8 cellular contexts compared by ENCODE assay signal in the genomic region with DNA sequence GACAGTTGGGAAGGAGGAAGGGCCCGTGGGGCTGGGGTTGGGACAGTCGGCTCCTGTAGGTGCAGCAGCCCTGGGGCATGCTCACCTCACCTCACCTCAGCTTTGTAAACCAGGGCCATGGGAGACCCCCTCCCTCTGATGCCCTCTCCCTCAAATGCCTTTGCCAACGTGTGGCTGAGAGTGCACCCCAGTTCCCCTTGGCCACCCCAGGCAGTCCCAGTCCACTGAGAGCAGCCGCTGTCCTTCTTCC. TPM values are rescaled to one million over a fixed set of nuclear protein-coding genes. Genes with fewer than 3 reads are reported as not detected.
DNase-seq lines count a peak whose midpoint lies in the region; ATAC-seq, FAIRE-seq and TF ChIP-seq lines count a peak whose summit lies in the region.

No MANE protein-coding gene starts in this region.

- H3K9me3 ChIP-seq in body of pancreas (no peaks in the 10 kb centered on the region), aorta (ENCODE audit: control insufficient read depth, low read length) (no peaks in the 10 kb centered on the region)

- H2BK15ac ChIP-seq in mesendoderm (replicated peaks; ENCODE audit: low read depth), result peak overlapping the region; percentile 23

- FAIRE-seq in RCC 7860 (lab: Jason Lieb, UNC), result no peak

- WGBS in body of pancreas, 2 donors, result 5 to 6% methylated on average over 4 of the region's 4 CpGs
- no CpG with 5 or more reads among the region's 4 CpGs for WGBS in mesendoderm (ENCODE audit: extremely low coverage, insufficient coverage, low lambda C conversion rate)
- 5 to 6% methylated on average over 2 to 4 of the region's 4 CpGs for WGBS in aorta, 2 donors

- no peak overlapping the region for H4K8ac ChIP-seq in mesendoderm (ENCODE audit: low read depth, low read length)

- peak overlapping the region; percentile 70 for H2AK5ac ChIP-seq in mesendoderm (ENCODE audit: low read length)

- H3K79me2 ChIP-seq in mesendoderm (ENCODE audit: control insufficient read depth, insufficient read depth, low read length), result peaks cover 7% of the 10 kb centered on the region

- H3K27me3 ChIP-seq in body of pancreas (no peaks in the 10 kb centered on the region), mesendoderm (ENCODE audit: insufficient read depth, low read length, poor library complexity) (no peaks in the 10 kb centered on the region), aorta (ENCODE audit: control insufficient read depth in 1 of 2, insufficient read depth in 2 of 2, low read length in 1 of 2) (peaks cover 0 to 1% of the 10 kb centered on the region in 2 donors)

- peaks cover 3% of the 10 kb centered on the region for H3K79me1 ChIP-seq in mesendoderm (ENCODE audit: low read length)

- no peak overlapping the region for H3K4me3 ChIP-seq in body of pancreas
- no peak overlapping the region for H3K4me3 ChIP-seq in mesendoderm (ENCODE audit: low read length)
- H3K4me3 ChIP-seq in aorta (ENCODE audit: low read length in 2 of 2), result no peak overlapping the region

- H3K4me1 ChIP-seq in body of pancreas, result peaks cover 57% of the 10 kb centered on the region
- peaks cover 31% of the 10 kb centered on the region for H3K4me1 ChIP-seq in mesendoderm (ENCODE audit: control insufficient read depth, low read depth, low read length)
- H3K4me1 ChIP-seq in aorta (ENCODE audit: control insufficient read depth in 1 of 2, insufficient read depth in 2 of 2, low read length in 2 of 2), result no peaks in the 10 kb centered on the region

- peak overlapping the region; percentile 83 for H3K18ac ChIP-seq in mesendoderm (ENCODE audit: low read length)

- H3K9ac ChIP-seq in mesendoderm (ENCODE audit: low read length), result peak overlapping the region; percentile 65

- peak overlapping the region; percentile 88 for H2BK120ac ChIP-seq in mesendoderm (ENCODE audit: low read depth, low read length)

- H4K5ac ChIP-seq in mesendoderm (ENCODE audit: low read length), result no peak overlapping the region

- peak overlapping the region; percentile 95 for H2BK5ac ChIP-seq in mesendoderm (ENCODE audit: low read length)

- no peak overlapping the region for H3K4me2 ChIP-seq in mesendoderm (ENCODE audit: low read length)

- peak overlapping the region; percentile 87 for H3K4ac ChIP-seq in mesendoderm (ENCODE audit: low read depth, low read length)

- TF ChIP-seq CTCF in body of pancreas (IDR thresholded peaks at IDR 0.05), result no peak

- H3K23ac ChIP-seq in mesendoderm (ENCODE audit: low read length), result peak overlapping the region; percentile 66

- ATAC-seq in body of pancreas (no peak), aorta (ENCODE audit: low FRiP score) (no peak)

- DNase-seq in stimulated activated CD4-positive, alpha-beta T cell treated with anti-CD3 and anti-CD28 coated beads, Interleukin-15, amount 100 ng/mL, for 24 hours, result peak; percentile 49
- no peak for DNase-seq in stimulated activated CD4-positive, alpha-beta T cell treated with anti-CD3 and anti-CD28 coated beads, Interleukin-12 subunit alpha, Interleukin-12 subunit beta, amount 100 ng/mL, for 4 hours
- DNase-seq in body of pancreas (no peak), mesendoderm (no peak), aorta (no peak), AML-193 (lab: John Stamatoyannopoulos, UW) (no peak), RCC 7860 (ENCODE audit: low spot score) (no peak), hepatic stellate cell (ENCODE audit: low spot score) (no peak)

- H3K36me3 ChIP-seq in body of pancreas (replicated peaks in 1 of 2; ENCODE audit: insufficient read depth in 1 of 2, low read depth in 2 of 2) (no peaks in the 10 kb centered on the region), mesendoderm (ENCODE audit: control insufficient read depth, insufficient read depth, low read length) (no peaks in the 10 kb centered on the region), aorta (ENCODE audit: control insufficient read depth in 1 of 2, insufficient read depth in 2 of 2, low read length in 1 of 2) (no peaks in the 10 kb centered on the region)

- H3K56ac ChIP-seq in mesendoderm (ENCODE audit: low read length), result peak overlapping the region; percentile 89

- intact Hi-C loops in body of pancreas (cut with DNase I), result loop anchor here (10.0 kb wide), 2 partner anchors 46 to 96 kb away; no protein-coding TSS in a partner anchor
- intact Hi-C loops in aorta (cut with DNase I), result loop anchor here (5.0 kb wide), 2 partner anchors 36 to 51 kb away; partner anchors contain the start of gene SLC25A45 (in 1 of the 2)

- no peak for TF ChIP-seq POLR2A in body of pancreas (IDR thresholded peaks at IDR 0.05)

- peak overlapping the region; percentile 98 to 100 (median 100) for H3K27ac ChIP-seq in body of pancreas
- peak overlapping the region; percentile 93 for H3K27ac ChIP-seq in mesendoderm (ENCODE audit: low read depth, low read length)
- H3K27ac ChIP-seq in aorta (ENCODE audit: low read depth in 1 of 2, low read length in 2 of 2), result peak overlapping the region; percentile 97

RNA-seq across cellular contexts. Expression of gene NEAT1, which starts 4.2 kb away (rescaled TPM):
- 100 to 1,000 TPM; 376 to 539 TPM for total RNA-seq in body of pancreas
- 3.7 TPM for polyA plus RNA-seq in mesendoderm (2013, experiment 1 of 2)
- 4.5 TPM for polyA plus RNA-seq in mesendoderm (2013, experiment 2 of 2)
- 1,000 to 10,000 TPM; 1,566 to 1,734 TPM for total RNA-seq in aorta
- 1,000 to 10,000 TPM in 1 of 2 donors, 100 to 1,000 TPM in 1; 239 to 1,307 TPM for polyA plus RNA-seq in aorta

RNA-seq across cellular contexts. Expression of gene FRMD8, which starts 31.9 kb away (rescaled TPM):
- total RNA-seq in body of pancreas, result 10 to 100 TPM; 20.0 to 46.8 TPM
- polyA plus RNA-seq in mesendoderm (2013, experiment 1 of 2), result 10.9 TPM
- polyA plus RNA-seq in mesendoderm (2013, experiment 2 of 2), result 10.4 TPM
- 10 to 100 TPM; 27.8 to 39.5 TPM for total RNA-seq in aorta
- polyA plus RNA-seq in aorta, result 10 to 100 TPM; 16.8 to 19.2 TPM

RNA-seq across cellular contexts. Expression of gene SLC25A45, which starts 35.9 kb away (rescaled TPM):
- total RNA-seq in body of pancreas, result 10 to 100 TPM; 52.4 to 67.2 TPM
- polyA plus RNA-seq in mesendoderm (2013, experiment 1 of 2), result 0.95 TPM
- 0.76 TPM for polyA plus RNA-seq in mesendoderm (2013, experiment 2 of 2)
- total RNA-seq in aorta, result 10 to 100 TPM in 1 of 2 donors, 1 to 10 TPM in 1; 9.1 to 16.0 TPM
- polyA plus RNA-seq in aorta, result 10 to 100 TPM in 1 of 2 donors, 1 to 10 TPM in 1; 5.6 to 10.7 TPM
